ENCODE assay signal across 8 cellular contexts in the genomic region with DNA sequence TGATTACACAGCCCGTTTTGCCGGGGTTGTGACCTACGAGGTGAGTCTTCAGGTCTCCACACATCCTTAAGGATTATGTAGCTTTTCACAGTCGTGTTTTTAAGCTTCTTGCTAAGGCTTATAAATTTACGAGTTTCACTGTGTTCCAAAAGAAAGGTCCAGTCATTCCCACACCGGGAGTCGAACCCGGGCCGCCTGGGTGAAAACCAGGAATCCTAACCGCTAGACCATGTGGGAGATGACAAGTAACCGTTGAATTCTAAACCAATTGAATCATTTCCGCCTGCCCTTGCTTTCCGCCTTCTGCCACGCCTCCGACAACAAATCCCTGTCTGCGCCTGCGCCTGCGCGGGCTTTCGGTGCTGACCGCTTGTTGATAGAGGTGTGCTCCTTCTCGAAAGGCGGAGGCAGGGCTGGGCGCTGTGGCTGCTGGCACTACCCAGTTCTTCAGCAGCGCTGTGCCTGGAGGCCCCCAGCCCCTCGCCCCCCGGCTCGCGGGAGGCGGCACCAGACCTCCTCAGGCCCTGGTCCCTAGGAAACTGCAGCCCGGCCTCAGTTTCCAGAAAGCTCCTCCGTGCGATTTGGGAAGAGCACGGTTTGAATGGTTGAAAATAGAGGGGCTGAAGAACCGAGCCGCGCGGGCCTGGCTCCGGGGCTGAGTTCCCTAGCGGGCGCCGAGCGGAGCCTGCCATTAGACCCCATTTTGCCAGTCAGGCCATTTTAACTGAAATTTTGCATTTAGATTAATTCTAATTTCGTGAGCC.
DNase-seq lines count a peak whose midpoint lies in the region; ATAC-seq and TF ChIP-seq lines count a peak whose summit lies in the region.

No MANE protein-coding gene starts in this region.

- H3K9me3 ChIP-seq in HUES64 (ENCODE audit: insufficient read depth, low read depth, low read length) (no peaks in the 10 kb centered on the region), PC-3 (ENCODE audit: low read length) (no peaks in the 10 kb centered on the region), mucosa of rectum (ENCODE audit: control insufficient read depth in 2 of 2, low read length in 2 of 2) (no peaks in the 10 kb centered on the region)

- CTCF ChIA-PET in PC-3 (lab: Charles Lee) = interaction anchor here (0.6 kb wide), 1 partner anchor 768 kb away, joined by 3 read pairs; no protein-coding TSS in a partner anchor

- WGBS in HUES64 = 2% methylated on average over 44 of the region's 44 CpGs

- peak overlapping the region; percentile 81 for H2AFZ ChIP-seq in PC-3 (ENCODE audit: low read length)

- no peaks in the 10 kb centered on the region for H4K20me1 ChIP-seq in PC-3 (ENCODE audit: low read length)

- peak; percentile 97 for ATAC-seq in GM21447 (IDR thresholded peaks at IDR 0.05; ENCODE audit: unreplicated experiment)
- peak; percentile 96 for ATAC-seq in PC-3
- peak; percentile 99 for ATAC-seq in esophagus mucosa

- peak overlapping the region; percentile 96 for H3K27ac ChIP-seq in HUES64 (ENCODE audit: low read depth, low read length)
- peak overlapping the region; percentile 16 for H3K27ac ChIP-seq in PC-3 (ENCODE audit: low read length)
- H3K27ac ChIP-seq in mucosa of rectum (ENCODE audit: low read depth in 2 of 2, low read length in 2 of 2) = peak overlapping the region; percentile 71 to 85

- DNase-seq in Caki2 (ENCODE audit: low read depth) (peak; percentile 96), PC-3 (peak; percentile 97)
- peak; percentile 96 to 97 for DNase-seq in activated T-cell treated with anti-CD3 and anti-CD28 coated beads, Interleukin-2, amount 50 U/mL, for 48 hours
- DNase-seq in stimulated activated CD8-positive, alpha-beta memory T cell treated with anti-CD3 and anti-CD28 coated beads, Interleukin-4, amount 100 ng/mL, for 24 hours (ENCODE audit: low read depth) = peak; percentile 90

- POLR2A ChIA-PET in PC-3 (lab: Charles Lee; ENCODE audit: unreplicated experiment) = no interaction called here

- TF ChIP-seq CTCF in PC-3 (conservative IDR thresholded peaks at IDR 0.05; ENCODE audit: low read depth, low read length) = no peak

- TSS peak; percentile 100 for BruUV-seq in PC-3 (replicated peaks; lab: Mats Ljungman, UMichigan)

- in situ Hi-C loops in Caki2 (cut with HindIII; ENCODE audit: low pct_unique_long_range_greater_than_20kb, low sequenced_read_pairs) = no loop called here

- no peaks in the 10 kb centered on the region for H3K9me2 ChIP-seq in PC-3 (replicated peaks; ENCODE audit: low read length)

- H3K79me2 ChIP-seq in PC-3 (ENCODE audit: low read length) = no peaks in the 10 kb centered on the region

- H3K4me3 ChIP-seq in HUES64 (ENCODE audit: low read length) (peak overlapping the region; percentile 83), PC-3 (ENCODE audit: low read length) (peak overlapping the region; percentile 71), mucosa of rectum (ENCODE audit: low read length in 2 of 2) (peak overlapping the region; percentile 66 to 71)

- H3K4me1 ChIP-seq in HUES64 (ENCODE audit: insufficient read depth, low read length) = peaks cover 19% of the 10 kb centered on the region
- H3K4me1 ChIP-seq in PC-3 (ENCODE audit: insufficient read depth, low read length) = peaks cover 13% of the 10 kb centered on the region
- no peaks in the 10 kb centered on the region for H3K4me1 ChIP-seq in mucosa of rectum (ENCODE audit: control insufficient read depth in 2 of 2, insufficient read depth in 2 of 2, low read length in 2 of 2)

- intact Hi-C loops in PC-3 (cut with micrococcal nuclease) = loop anchor here (10.0 kb wide), 2 partner anchors 137 to 543 kb away; no protein-coding TSS in a partner anchor

- H3K9ac ChIP-seq in HUES64 (ENCODE audit: low read depth, low read length) (peak overlapping the region; percentile 83), PC-3 (ENCODE audit: low read length) (peak overlapping the region; percentile 67), mucosa of rectum (ENCODE audit: low read depth in 1 of 2, low read length in 2 of 2) (peak overlapping the region; percentile 66 to 72)

- no peaks in the 10 kb centered on the region for H3F3A ChIP-seq in PC-3 (ENCODE audit: low read length, unreplicated experiment)

- no peaks in the 10 kb centered on the region for H3K27me3 ChIP-seq in HUES64 (ENCODE audit: insufficient read depth, low read length)
- no peaks in the 10 kb centered on the region for H3K27me3 ChIP-seq in PC-3 (ENCODE audit: low read length)
- H3K27me3 ChIP-seq in mucosa of rectum (ENCODE audit: control insufficient read depth in 2 of 2, insufficient read depth in 2 of 2, low read length in 2 of 2) = no peaks in the 10 kb centered on the region

- H3K36me3 ChIP-seq in HUES64 (ENCODE audit: insufficient read depth, low read length) = no peaks in the 10 kb centered on the region
- H3K36me3 ChIP-seq in PC-3 (ENCODE audit: low read depth, low read length) = no peaks in the 10 kb centered on the region
- H3K36me3 ChIP-seq in mucosa of rectum (ENCODE audit: control insufficient read depth in 2 of 2, insufficient read depth in 2 of 2, low read length in 2 of 2) = no peaks in the 10 kb centered on the region

- peak overlapping the region; percentile 81 for H3K4me2 ChIP-seq in PC-3 (ENCODE audit: low read length)

Comparison
In these comparisons a context has a peak if more than half of its experiments do, and no peak if none do; other contexts are left out.
1. Peak in every context shown above with its lines: DNase-seq, ATAC-seq, H3K4me3 ChIP-seq and H3K27ac ChIP-seq.
2. H3K27ac ChIP-seq: peak in every context shown above with its lines; median percentile 96 in HUES64; 78 in mucosa of rectum; 16 in PC-3.